24 cellular contexts compared by ENCODE assay signal in the genomic region with DNA sequence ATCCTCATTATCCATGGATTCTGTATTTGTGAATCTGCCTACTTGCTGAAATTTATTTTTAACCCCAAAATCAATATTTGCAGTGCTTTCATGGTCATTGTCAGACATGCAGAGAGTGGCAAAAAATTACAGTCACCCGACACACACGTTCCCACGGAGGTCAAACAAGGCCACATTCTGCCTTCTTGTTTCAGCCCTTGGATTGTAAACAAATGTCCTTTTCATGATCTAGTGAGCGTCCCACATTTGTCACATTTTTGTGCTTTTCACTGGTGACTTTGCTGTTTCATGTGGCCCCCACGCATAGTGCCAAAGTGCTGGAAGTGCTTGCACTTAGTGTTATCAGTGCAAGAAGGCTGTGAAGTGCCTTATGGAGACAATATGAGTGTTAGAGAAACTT. TPM values are rescaled to one million over a fixed set of nuclear protein-coding genes. Genes with fewer than 3 reads are reported as not detected.
"Had no signal": no experiment of that assay in that cellular context is flagged by ENCODE, and none has a peak within 500 bp of the region (broad histone marks: within the 10 kb centered on the region; RNA-seq: fewer than 3 reads in every experiment).

No MANE protein-coding gene starts in this region.

- H3K4me1 Mint-ChIP-seq: activated naive CD8-positive, alpha-beta T cell treated with anti-CD3 and anti-CD28 coated beads, Interleukin-2, amount 10 ng/mL, durations not matched to agents 7 days and 5 days; central memory CD8-positive, alpha-beta T cell had no signal

- H3K27me3 Mint-ChIP-seq: activated CD4-positive, alpha-beta memory T cell treated with anti-CD3 and anti-CD28 coated beads for 36 hours; activated naive CD8-positive, alpha-beta T cell treated with anti-CD3 and anti-CD28 coated beads, Interleukin-2, amount 10 ng/mL, durations not matched to agents 7 days and 5 days; central memory CD8-positive, alpha-beta T cell had no signal

- H3K4me1 ChIP-seq: breast epithelium, parathyroid adenoma, spleen had no signal

- H3K27ac Mint-ChIP-seq: activated CD4-positive, alpha-beta memory T cell treated with anti-CD3 and anti-CD28 coated beads for 36 hours; activated naive CD4-positive, alpha-beta T cell treated with anti-CD3 and anti-CD28 coated beads for 36 hours; activated naive CD8-positive, alpha-beta T cell treated with anti-CD3 and anti-CD28 coated beads, Interleukin-2, amount 10 ng/mL, durations not matched to agents 7 days and 5 days; T-helper 1 cell treated with Interleukin-12 subunit alpha and Interleukin-12 subunit beta and Interleukin-4 antibody, amounts not matched to agents 30 μg/mL and 1 μg/mL, for 36 hours had no signal

- DNase-seq: activated CD4-positive, alpha-beta memory T cell treated with anti-CD3 and anti-CD28 coated beads for 36 hours; activated CD4-positive, alpha-beta T cell treated with anti-CD3 and anti-CD28 coated beads for 48 hours; activated naive CD4-positive, alpha-beta T cell treated with anti-CD3 and anti-CD28 coated beads for 36 hours; activated naive CD8-positive, alpha-beta T cell treated with anti-CD3 and anti-CD28 coated beads, Interleukin-2, amount 10 ng/mL, durations not matched to agents 7 days and 5 days; activated T-cell treated with anti-CD3 and anti-CD28 coated beads, Interleukin-2, amount 50 U/mL, for 48 hours; amniotic stem cell; dorsolateral prefrontal cortex; heart left ventricle; islet precursor cell; left cardiac atrium; mesenchymal stem cell; spleen; stimulated activated CD4-positive, alpha-beta T cell treated with anti-CD3 and anti-CD28 coated beads, Interleukin-4, amount 100 ng/mL, for 1 hour; stimulated activated naive CD4-positive, alpha-beta T cell; T1000; tibial artery had no signal

- H3K9me3 Mint-ChIP-seq: activated CD4-positive, alpha-beta memory T cell treated with anti-CD3 and anti-CD28 coated beads for 36 hours; activated naive CD4-positive, alpha-beta T cell treated with anti-CD3 and anti-CD28 coated beads for 36 hours; activated naive CD8-positive, alpha-beta T cell treated with anti-CD3 and anti-CD28 coated beads, Interleukin-2, amount 10 ng/mL, durations not matched to agents 7 days and 5 days; central memory CD8-positive, alpha-beta T cell; T-helper 1 cell treated with Interleukin-12 subunit alpha and Interleukin-12 subunit beta and Interleukin-4 antibody, amounts not matched to agents 30 μg/mL and 1 μg/mL, for 36 hours had no signal

- H3K36me3 Mint-ChIP-seq: activated CD4-positive, alpha-beta memory T cell treated with anti-CD3 and anti-CD28 coated beads for 36 hours; activated naive CD8-positive, alpha-beta T cell treated with anti-CD3 and anti-CD28 coated beads, Interleukin-2, amount 10 ng/mL, durations not matched to agents 7 days and 5 days had no signal

- H2AFZ ChIP-seq: parathyroid adenoma had no signal

- H3K27ac ChIP-seq: breast epithelium, heart left ventricle, parathyroid adenoma, spleen had no signal

- H3K36me3 ChIP-seq: breast epithelium had no signal

- H3K79me2 ChIP-seq: parathyroid adenoma had no signal

- H3K27me3 ChIP-seq: breast epithelium, dorsolateral prefrontal cortex, esophagus muscularis mucosa, heart left ventricle, spleen, tibial artery had no signal

- H3K4me3 Mint-ChIP-seq: activated CD4-positive, alpha-beta memory T cell treated with anti-CD3 and anti-CD28 coated beads for 36 hours; activated naive CD4-positive, alpha-beta T cell treated with anti-CD3 and anti-CD28 coated beads for 36 hours; activated naive CD8-positive, alpha-beta T cell treated with anti-CD3 and anti-CD28 coated beads, Interleukin-2, amount 10 ng/mL, durations not matched to agents 7 days and 5 days; central memory CD8-positive, alpha-beta T cell; T-helper 1 cell treated with Interleukin-12 subunit alpha and Interleukin-12 subunit beta and Interleukin-4 antibody, amounts not matched to agents 30 μg/mL and 1 μg/mL, for 36 hours had no signal

- H3K9ac ChIP-seq: parathyroid adenoma had no signal

- H3K4me3 ChIP-seq: breast epithelium, esophagus muscularis mucosa, heart left ventricle, spleen, tibial artery had no signal

- H3K9me3 ChIP-seq: breast epithelium, esophagus muscularis mucosa, heart left ventricle, spleen, tibial artery had no signal

RNA-seq across cellular contexts. Expression of a gene that starts 45.0 kb away (rescaled TPM):
- total RNA-seq: activated CD4-positive, alpha-beta memory T cell treated with anti-CD3 and anti-CD28 coated beads for 36 hours; activated naive CD4-positive, alpha-beta T cell treated with anti-CD3 and anti-CD28 coated beads for 36 hours; activated naive CD8-positive, alpha-beta T cell treated with anti-CD3 and anti-CD28 coated beads, Interleukin-2, amount 10 ng/mL, durations not matched to agents 7 days and 5 days; frontal cortex; mononuclear cell had no signal
- polyA plus RNA-seq: neural cell had no signal
